22 cellular contexts compared by ENCODE assay signal in the genomic region with DNA sequence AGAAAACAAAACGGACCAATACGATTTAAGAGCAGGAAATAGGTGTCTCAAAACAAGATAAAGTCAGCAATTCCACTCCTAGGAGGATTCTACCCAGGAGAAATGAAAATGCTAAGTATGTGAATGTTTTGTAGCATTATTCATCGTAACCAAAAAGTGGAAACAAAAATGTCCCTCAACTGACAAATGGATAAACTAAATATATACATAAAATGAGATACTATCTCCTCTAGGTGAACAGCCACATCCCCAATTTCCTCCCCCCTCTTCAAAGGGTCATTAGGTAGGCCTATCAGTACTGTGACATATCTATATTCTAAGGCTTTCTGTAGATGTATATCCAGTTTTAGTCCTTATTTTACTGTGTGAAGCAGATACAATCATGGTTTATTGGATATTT. TPM values are rescaled to one million over a fixed set of nuclear protein-coding genes. Genes with fewer than 3 reads are reported as not detected.
DNase-seq lines count a peak whose midpoint lies in the region; ATAC-seq, FAIRE-seq and TF ChIP-seq lines count a peak whose summit lies in the region.
"Had no signal": no experiment of that assay in that cellular context is flagged by ENCODE, and none has a peak within 500 bp of the region (broad histone marks: within the 10 kb centered on the region; RNA-seq: fewer than 3 reads in every experiment).

No MANE protein-coding gene starts in this region.

- H3K36me3 Mint-ChIP-seq in CD4-positive, CD25-positive, alpha-beta regulatory T cell = peaks cover 31% of the 10 kb centered on the region

- H3K27me3 ChIP-seq in CD4-positive, CD25-positive, alpha-beta regulatory T cell (ENCODE audit: control insufficient read depth, insufficient read depth, low read length) = no peaks in the 10 kb centered on the region
- H3K27me3 ChIP-seq: BLaER1, colonic mucosa, esophagus muscularis mucosa, vagina had no signal

- peak overlapping the region in 3 of 4 donors; percentile 2 to 26 (median 21) for H3K4me3 Mint-ChIP-seq in CD4-positive, CD25-positive, alpha-beta regulatory T cell
- H3K4me3 Mint-ChIP-seq: stimulated activated naive CD8-positive, alpha-beta T cell treated with anti-CD3 and anti-CD28 coated beads, Interleukin-15, amount 100 ng/mL, for 72 hours had no signal

- no peaks in the 10 kb centered on the region for H3K27me3 Mint-ChIP-seq in CD4-positive, CD25-positive, alpha-beta regulatory T cell
- H3K27me3 Mint-ChIP-seq: stimulated activated naive CD8-positive, alpha-beta T cell treated with anti-CD3 and anti-CD28 coated beads, Interleukin-15, amount 100 ng/mL, for 72 hours had no signal

- ATAC-seq in CD4-positive, CD25-positive, alpha-beta regulatory T cell (ENCODE audit: low read depth in 2 of 2) = no peak
- ATAC-seq in SK-N-SH treated with all-trans-retinoic acid at 6 μM for 48 hours = peak; percentile 3; the same call in 2 of the 3 replicates
- peak; percentile 8 for ATAC-seq in left colon

- H3K4me1 ChIP-seq in CD4-positive, CD25-positive, alpha-beta regulatory T cell (ENCODE audit: control insufficient read depth, insufficient read depth, low read length, poor library complexity, severe bottlenecking) = peaks cover 6% of the 10 kb centered on the region
- H3K4me1 ChIP-seq: BLaER1, colonic mucosa had no signal

- no peak for DNase-seq in CD4-positive, CD25-positive, alpha-beta regulatory T cell
- DNase-seq in GM12892 (ENCODE audit: insufficient read length) (no peak), left colon (no peak), NCI-H345 (lab: John Stamatoyannopoulos, UW) (no peak), NCI-H526 (lab: John Stamatoyannopoulos, UW) (no peak), HCEC 1CT (no peak)
- DNase-seq: activated T-cell treated with anti-CD3 and anti-CD28 coated beads, Interleukin-2, amount 50 U/mL, for 1 hour; anterior cingulate cortex; colonic mucosa; glutamatergic neuron; Kasumi-1; kidney; mucosa of descending colon; NCI-H146; small intestine; stimulated activated naive CD8-positive, alpha-beta T cell treated with anti-CD3 and anti-CD28 coated beads, Interleukin-15, amount 100 ng/mL, for 72 hours; T-helper 1 cell had no signal

- H3K27ac Mint-ChIP-seq in CD4-positive, CD25-positive, alpha-beta regulatory T cell = peak overlapping the region in 2 of 3 donors; percentile 2 to 35

- no peaks in the 10 kb centered on the region for H3K9me3 ChIP-seq in CD4-positive, CD25-positive, alpha-beta regulatory T cell (ENCODE audit: control insufficient read depth in 2 of 2, low read length in 2 of 2)
- H3K9me3 ChIP-seq: BLaER1, colonic mucosa, esophagus muscularis mucosa, mucosa of descending colon, vagina had no signal

- peaks cover 16 to 38% (median 25%) of the 10 kb centered on the region in 4 donors for H3K4me1 Mint-ChIP-seq in CD4-positive, CD25-positive, alpha-beta regulatory T cell

- TF ChIP-seq POLR2A in GM12892 (IDR thresholded peaks at IDR 0.05; ENCODE audit: low read depth, low read length) = no peak

- no peaks in the 10 kb centered on the region for H3K9me3 Mint-ChIP-seq in CD4-positive, CD25-positive, alpha-beta regulatory T cell
- H3K9me3 Mint-ChIP-seq: stimulated activated naive CD8-positive, alpha-beta T cell treated with anti-CD3 and anti-CD28 coated beads, Interleukin-15, amount 100 ng/mL, for 72 hours had no signal

- H3K27ac ChIP-seq in CD4-positive, CD25-positive, alpha-beta regulatory T cell (ENCODE audit: insufficient read depth, low read length, poor library complexity, severe bottlenecking) = peak overlapping the region; percentile 5
- H3K27ac ChIP-seq: BLaER1, colonic mucosa, HL-60, vagina had no signal

- intact Hi-C loops in left colon (cut with DNase I, micrococcal nuclease) = no loop called here

- peak; percentile 5 for FAIRE-seq in GM12892 (lab: Jason Lieb, UNC)
- FAIRE-seq: small intestine had no signal

- peaks cover 18% of the 10 kb centered on the region for H3K36me3 ChIP-seq in CD4-positive, CD25-positive, alpha-beta regulatory T cell (ENCODE audit: control insufficient read depth, insufficient read depth, low read length)

- no peak overlapping the region for H3K4me3 ChIP-seq in CD4-positive, CD25-positive, alpha-beta regulatory T cell (ENCODE audit: low read depth, low read length)
- H3K4me3 ChIP-seq: BLaER1, colonic mucosa, esophagus muscularis mucosa, mucosa of descending colon, vagina had no signal

TF ChIP-seq in SK-N-SH treated with all-trans-retinoic acid at 6 μM for 48 hours, 23 proteins besides CTCF, POLR2A, EP300 and RAD21:
- TF ChIP-seq GLIS3 (CRISPR knock-in tag; IDR thresholded peaks at IDR 0.05) (peak; percentile 43; the same call in 1 of the 2 replicates), ISL1 (CRISPR knock-in tag; IDR thresholded peaks at IDR 0.05) (no peak)
- TF ChIP-seq, protein P1, sequence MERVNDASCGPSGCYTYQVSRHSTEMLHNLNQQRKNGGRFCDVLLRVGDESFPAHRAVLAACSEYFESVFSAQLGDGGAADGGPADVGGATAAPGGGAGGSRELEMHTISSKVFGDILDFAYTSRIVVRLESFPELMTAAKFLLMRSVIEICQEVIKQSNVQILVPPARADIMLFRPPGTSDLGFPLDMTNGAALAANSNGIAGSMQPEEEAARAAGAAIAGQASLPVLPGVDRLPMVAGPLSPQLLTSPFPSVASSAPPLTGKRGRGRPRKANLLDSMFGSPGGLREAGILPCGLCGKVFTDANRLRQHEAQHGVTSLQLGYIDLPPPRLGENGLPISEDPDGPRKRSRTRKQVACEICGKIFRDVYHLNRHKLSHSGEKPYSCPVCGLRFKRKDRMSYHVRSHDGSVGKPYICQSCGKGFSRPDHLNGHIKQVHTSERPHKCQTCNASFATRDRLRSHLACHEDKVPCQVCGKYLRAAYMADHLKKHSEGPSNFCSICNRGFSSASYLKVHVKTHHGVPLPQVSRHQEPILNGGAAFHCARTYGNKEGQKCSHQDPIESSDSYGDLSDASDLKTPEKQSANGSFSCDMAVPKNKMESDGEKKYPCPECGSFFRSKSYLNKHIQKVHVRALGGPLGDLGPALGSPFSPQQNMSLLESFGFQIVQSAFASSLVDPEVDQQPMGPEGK (CRISPR knock-in tag; IDR thresholded peaks at IDR 0.05; ENCODE audit: borderline replicate concordance) = peak; percentile 28; the same call in 1 of the 2 replicates

RNA-seq across cellular contexts. Expression of gene DDX3X, which starts 18.0 kb away (rescaled TPM):
- total RNA-seq in CD4-positive, CD25-positive, alpha-beta regulatory T cell = 1,169 TPM
- polyA plus RNA-seq in CD4-positive, CD25-positive, alpha-beta regulatory T cell = 100 to 1,000 TPM; 133 to 210 (median 177) TPM
- 141 TPM for polyA plus RNA-seq in GM12892 (2012; ENCODE audit: missing spikeins)
- total RNA-seq in left colon = 100 to 1,000 TPM; 277 to 302 TPM

Comparison
In these comparisons a context has a peak if more than half of its experiments do, and no peak if none do; other contexts are left out.
1. ATAC-seq: peak in SK-N-SH treated with all-trans-retinoic acid at 6 μM for 48 hours (single experiment) and left colon (single experiment); none in CD4-positive, CD25-positive, alpha-beta regulatory T cell (0 of 2).